Comparison of ENCODE assay signal across 8 cellular contexts in the genomic region with DNA sequence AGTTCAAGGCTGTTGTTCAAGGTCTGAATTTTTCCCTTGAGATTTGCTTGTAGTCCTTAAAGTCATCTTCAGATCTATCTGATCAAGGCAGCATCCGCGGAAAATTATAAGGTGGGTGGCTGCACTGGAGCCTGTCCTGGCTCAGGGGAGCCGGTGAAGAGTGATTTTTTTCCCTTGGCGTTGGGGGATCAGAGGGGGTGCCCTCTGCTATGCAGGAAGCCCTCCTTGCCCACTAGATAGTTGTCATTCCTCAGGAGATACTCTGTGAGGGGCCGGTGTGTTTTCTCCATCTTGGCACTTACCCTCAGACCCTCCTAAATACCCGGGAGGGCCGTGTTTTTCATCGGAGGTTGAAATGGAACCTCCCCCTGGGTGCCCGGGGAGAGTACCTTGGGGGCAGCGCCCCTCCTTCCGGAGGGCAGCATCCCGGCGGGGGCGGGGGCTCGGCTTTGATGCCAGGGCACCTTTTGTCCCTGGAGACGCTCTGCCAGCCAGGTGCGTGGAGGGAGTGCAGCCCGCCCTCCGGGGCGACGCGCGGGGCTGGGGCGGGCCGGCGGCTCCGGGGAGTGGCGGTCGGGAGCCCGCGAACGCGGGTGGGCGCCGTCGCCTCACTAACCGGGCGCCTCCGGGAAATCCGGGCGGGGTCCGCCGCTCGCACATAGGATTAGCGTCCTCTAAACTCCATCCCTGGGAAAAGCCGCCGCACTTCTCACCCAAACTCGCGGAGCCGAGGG. TPM values are rescaled to one million over a fixed set of nuclear protein-coding genes. Genes with fewer than 3 reads are reported as not detected.
DNase-seq lines count a peak whose midpoint lies in the region; ATAC-seq and TF ChIP-seq lines count a peak whose summit lies in the region.
"Not testable (repeated sequence)": the region's sequence is repeated elsewhere in the genome, so short reads cannot be mapped to it uniquely, and the experiment has no call there.

No MANE protein-coding gene starts in this region.

- peak; percentile 12 to 68 (median 49) for DNase-seq in CD8-positive, alpha-beta T cell
- DNase-seq in SJCRH30 = peak; percentile 15 to 20
- peak; percentile 22 for DNase-seq in activated gamma-delta T cell treated with anti-CD3 and anti-CD28 coated beads, Interleukin-2, amount 50 U/mL, for 16 hours (ENCODE audit: low read depth)
- not testable (repeated sequence) for DNase-seq in fibroblast of mammary gland (ENCODE audit: low read depth)
- peak; percentile 65 for DNase-seq in naive B cell
- DNase-seq in stimulated activated CD8-positive, alpha-beta memory T cell treated with anti-CD3 and anti-CD28 coated beads, Interleukin-7, amount 100 ng/mL, for 1 hour (ENCODE audit: low read depth in 2 of 2) = peak; percentile 9 to 13

- not testable (repeated sequence) for H3K27me3 Mint-ChIP-seq in CD8-positive, alpha-beta T cell (ENCODE audit: low read depth); naive B cell

- peak overlapping the region; percentile 50 for H3K4me3 ChIP-seq in CD8-positive, alpha-beta T cell (ENCODE audit: low read depth, low read length)
- H3K4me3 ChIP-seq in SJCRH30 (peak overlapping the region; percentile 100), fibroblast of mammary gland (ENCODE audit: control insufficient read depth, low read depth, low read length) (peak overlapping the region; percentile 53)

- peaks cover 16% of the 10 kb centered on the region for H3K36me3 Mint-ChIP-seq in CD8-positive, alpha-beta T cell
- H3K36me3 Mint-ChIP-seq in naive B cell = not testable (repeated sequence)

- H3K27ac Mint-ChIP-seq in CD8-positive, alpha-beta T cell = peak overlapping the region; percentile 92
- peak overlapping the region; percentile 76 to 93 (median 90) for H3K27ac Mint-ChIP-seq in naive B cell

- H3K9me3 Mint-ChIP-seq in CD8-positive, alpha-beta T cell; naive B cell: not testable (repeated sequence)

- intact Hi-C loops in CD8-positive, alpha-beta T cell (cut with DNase I, micrococcal nuclease) = loop anchor here (2.0 to 10.0 kb wide), 2 partner anchors 53 to 125 kb away; a partner anchor contains a TSS

- not testable (repeated sequence) for TF ChIP-seq CTCF in CD8-positive, alpha-beta T cell (IDR thresholded peaks at IDR 0.05); fibroblast of mammary gland (conservative IDR thresholded peaks at IDR 0.05; ENCODE audit: control insufficient read depth, insufficient read depth, low read depth, low read length)

- not testable (repeated sequence) for H3K27me3 ChIP-seq in CD8-positive, alpha-beta T cell (ENCODE audit: insufficient read depth, low read length); SJCRH30

- H3K27ac ChIP-seq in CD8-positive, alpha-beta T cell (ENCODE audit: low read depth, low read length) = peak overlapping the region; percentile 79
- peak overlapping the region; percentile 60; the same call in 1 of the 2 replicates for H3K27ac ChIP-seq in SJCRH30

- ATAC-seq in CD8-positive, alpha-beta T cell = peak; percentile 42
- ATAC-seq in GM21360 (IDR thresholded peaks at IDR 0.05; ENCODE audit: unreplicated experiment) (peak; percentile 3), HG03354 (IDR thresholded peaks at IDR 0.05; ENCODE audit: poor library complexity, severe bottlenecking, unreplicated experiment) (peak; percentile 13), naive B cell (ENCODE audit: low read depth in 2 of 2) (peak; percentile 55 to 57)

- H3K4me1 Mint-ChIP-seq in CD8-positive, alpha-beta T cell (ENCODE audit: low read depth) = peaks cover 30% of the 10 kb centered on the region
- H3K4me1 Mint-ChIP-seq in naive B cell = peaks cover 14 to 37% (median 36%) of the 10 kb centered on the region in 3 donors

- CTCF ChIA-PET in CD8-positive, alpha-beta T cell (lab: Charles Lee) = not testable (repeated sequence)

- peaks cover 15% of the 10 kb centered on the region for H3K4me1 ChIP-seq in CD8-positive, alpha-beta T cell (ENCODE audit: insufficient read depth, low read length)
- H3K4me1 ChIP-seq in SJCRH30 = not testable (repeated sequence)

- not testable (repeated sequence) for H3K36me3 ChIP-seq in CD8-positive, alpha-beta T cell (ENCODE audit: insufficient read depth, low read length); SJCRH30

- peak overlapping the region; percentile 84 for H3K4me3 Mint-ChIP-seq in CD8-positive, alpha-beta T cell
- H3K4me3 Mint-ChIP-seq in naive B cell = peak overlapping the region; percentile 79 to 94 (median 89)

- POLR2A ChIA-PET in CD8-positive, alpha-beta T cell (lab: Charles Lee) = not testable (repeated sequence)

- H3K9me3 ChIP-seq in CD8-positive, alpha-beta T cell (ENCODE audit: low read length); SJCRH30 (replicated peaks): not testable (repeated sequence)

RNA-seq across cellular contexts. Expression of a gene that starts 53.7 kb away (rescaled TPM):
- 10 to 100 TPM; 11.6 to 11.9 TPM for total RNA-seq in CD8-positive, alpha-beta T cell
- total RNA-seq in SJCRH30 (2014; rRNA removed; shearing (Covaris generic)) = 45.4 and 46.6 TPM in 2 replicates
- polyA plus RNA-seq in naive B cell (ENCODE audit: low read depth in 6 of 6) = 10 to 100 TPM in 5 of 6 donors, 1 to 10 TPM in 1; 7.8 to 25.4 (median 13.2) TPM

Comparison
In these comparisons a context has a peak if more than half of its experiments do, and no peak if none do; other contexts are left out.
1. ATAC-seq: peak in every context shown above with its lines; median percentile 56 in naive B cell; 42 in CD8-positive, alpha-beta T cell; 13 in HG03354; 3 in GM21360.
2. H3K4me3 ChIP-seq: peak in every context shown above with its lines; median percentile 100 in SJCRH30; 53 in fibroblast of mammary gland; 50 in CD8-positive, alpha-beta T cell.